In genomic region chr16:81923296-81923695, GRCh38 we compare ENCODE assay signal across 19 cellular contexts.
DNase-seq lines count a peak whose midpoint lies in the region; ATAC-seq and TF ChIP-seq lines count a peak whose summit lies in the region.
"Had no signal": no experiment of that assay in that cellular context is flagged by ENCODE, and none has a peak within 500 bp of the region (broad histone marks: within the 10 kb centered on the region; RNA-seq: fewer than 3 reads in every experiment).

No MANE protein-coding gene starts in this region.

- peak overlapping the region; percentile 19 for H3K23ac ChIP-seq in neuronal stem cell (ENCODE audit: low read depth, low read length, poor library complexity)

- no peak overlapping the region for H2BK12ac ChIP-seq in neuronal stem cell (ENCODE audit: low read length)

- no peak overlapping the region for H2BK15ac ChIP-seq in neuronal stem cell (ENCODE audit: low read length)

- H2AFZ ChIP-seq in neuronal stem cell (ENCODE audit: low read length): no peak overlapping the region
- H2AFZ ChIP-seq: GM23248 had no signal

- peak overlapping the region; percentile 50 for H3K14ac ChIP-seq in neuronal stem cell (ENCODE audit: low read length)

- no peaks in the 10 kb centered on the region for H3K36me3 Mint-ChIP-seq in activated naive CD8-positive, alpha-beta T cell treated with anti-CD3 and anti-CD28 coated beads, Interleukin-2, amount 50 U/mL, for 24 hours (ENCODE audit: low read depth)
- H3K36me3 Mint-ChIP-seq: CD4-positive, alpha-beta memory T cell had no signal

- no peak overlapping the region for H2BK5ac ChIP-seq in neuronal stem cell (ENCODE audit: low read length)

- no peak overlapping the region for H3K4me3 Mint-ChIP-seq in activated naive CD8-positive, alpha-beta T cell treated with anti-CD3 and anti-CD28 coated beads, Interleukin-2, amount 50 U/mL, for 24 hours
- H3K4me3 Mint-ChIP-seq: CD14-positive monocyte; CD4-positive, alpha-beta memory T cell had no signal

- peak; percentile 17 for DNase-seq in activated CD8-positive, alpha-beta memory T cell treated with anti-CD3 and anti-CD28 coated beads, Interleukin-2, amount 50 U/mL, for 48 hours
- no peak for DNase-seq in activated CD8-positive, alpha-beta memory T cell treated with anti-CD3 and anti-CD28 coated beads for 24 hours
- DNase-seq in RWPE2 (ENCODE audit: low spot score): peak; percentile 45
- no peak for DNase-seq in neuronal stem cell (ENCODE audit: low spot score)
- no peak for DNase-seq in activated naive CD8-positive, alpha-beta T cell treated with anti-CD3 and anti-CD28 coated beads, Interleukin-2, amount 50 U/mL, for 24 hours
- DNase-seq in epidermal melanocyte (ENCODE audit: insufficient read length, low spot score): no peak
- DNase-seq in GM10248 (ENCODE audit: extremely low spot score): no peak
- DNase-seq: AML-193; CD4-positive, alpha-beta memory T cell; DMS79 treated with DMSO at 0.1 percent for 48 hours; GF-D8; GM23248 had no signal

- H4K8ac ChIP-seq in neuronal stem cell (ENCODE audit: low read depth, low read length): no peak overlapping the region

- H3K18ac ChIP-seq in neuronal stem cell (ENCODE audit: low read length): no peak overlapping the region

- H2BK120ac ChIP-seq in neuronal stem cell (ENCODE audit: low read depth, low read length): no peak overlapping the region

- no peaks in the 10 kb centered on the region for H3K27me3 Mint-ChIP-seq in activated naive CD8-positive, alpha-beta T cell treated with anti-CD3 and anti-CD28 coated beads, Interleukin-2, amount 50 U/mL, for 24 hours
- H3K27me3 Mint-ChIP-seq: CD4-positive, alpha-beta memory T cell had no signal

- POLR2A ChIA-PET in GM10248 (lab: Yijun Ruan, JAX): no interaction called here

- no peak overlapping the region for H2AK5ac ChIP-seq in neuronal stem cell (ENCODE audit: low read depth, low read length)

- H3K79me1 ChIP-seq in neuronal stem cell (ENCODE audit: low read depth, low read length): no peaks in the 10 kb centered on the region

- H3K9ac ChIP-seq in neuronal stem cell (ENCODE audit: low read depth, low read length, poor library complexity): no peak overlapping the region
- H3K9ac ChIP-seq: BLaER1, GM23248 had no signal

- H3K4ac ChIP-seq in neuronal stem cell (ENCODE audit: low read length): no peak overlapping the region

- no peak overlapping the region for H3K27ac Mint-ChIP-seq in activated naive CD8-positive, alpha-beta T cell treated with anti-CD3 and anti-CD28 coated beads, Interleukin-2, amount 50 U/mL, for 24 hours
- H3K27ac Mint-ChIP-seq: CD4-positive, alpha-beta memory T cell had no signal

- H3K27me3 ChIP-seq in RWPE2 (ENCODE audit: insufficient read depth, poor library complexity, severe bottlenecking) (no peaks in the 10 kb centered on the region), neuronal stem cell (ENCODE audit: control insufficient read depth in 3 of 3, insufficient read depth in 3 of 3, low read depth in 1 of 3, low read length in 3 of 3) (no peaks in the 10 kb centered on the region)
- H3K27me3 ChIP-seq: BLaER1 had no signal

- H3K4me2 ChIP-seq in neuronal stem cell (ENCODE audit: insufficient read depth, low read length, poor library complexity, severe bottlenecking): no peak overlapping the region
- H3K4me2 ChIP-seq: A549, BLaER1 had no signal

- WGBS in neuronal stem cell (ENCODE audit: extremely low coverage in 2 of 2, insufficient read length in 2 of 2, insufficient replicate concordance in 1 of 2), 2 donors: no CpG with 5 or more reads among the region's 9 CpGs

- H3K27ac ChIP-seq in RWPE2 (ENCODE audit: poor library complexity, severe bottlenecking) (no peak overlapping the region), neuronal stem cell (replicated peaks; ENCODE audit: low read length) (no peak overlapping the region)
- H3K27ac ChIP-seq: 22Rv1, A549, BLaER1, GM23248, HL-60 had no signal

- no peak overlapping the region for H4K91ac ChIP-seq in neuronal stem cell (ENCODE audit: low read depth, low read length, poor library complexity)

- TF ChIP-seq CTCF in RWPE2 (IDR thresholded peaks at IDR 0.05; ENCODE audit: poor library complexity, severe bottlenecking): no peak
- no peak for TF ChIP-seq CTCF in GM10248 (IDR thresholded peaks at IDR 0.05; ENCODE audit: control extremely low read depth, extremely low read depth, low read depth, missing control alignments)

- H3K4me3 ChIP-seq in RWPE2 (ENCODE audit: severe bottlenecking) (no peak overlapping the region), neuronal stem cell (ENCODE audit: low read length in 2 of 2) (no peak overlapping the region)
- H3K4me3 ChIP-seq: A549, BLaER1, GM12878, GM23248, HAP-1 had no signal

- no peaks in the 10 kb centered on the region for H3K9me3 Mint-ChIP-seq in activated naive CD8-positive, alpha-beta T cell treated with anti-CD3 and anti-CD28 coated beads, Interleukin-2, amount 50 U/mL, for 24 hours

- H3K9me3 ChIP-seq in RWPE2 (ENCODE audit: severe bottlenecking): no peaks in the 10 kb centered on the region
- H3K9me3 ChIP-seq in neuronal stem cell (replicated peaks in 1 of 2; ENCODE audit: control insufficient read depth in 2 of 2, insufficient read depth in 1 of 2, low read depth in 1 of 2, low read length in 2 of 2): no peaks in the 10 kb centered on the region
- H3K9me3 ChIP-seq: A549, BLaER1, HAP-1 had no signal

- ATAC-seq in RWPE2 (ENCODE audit: low read depth): no peak
- ATAC-seq in activated naive CD8-positive, alpha-beta T cell treated with anti-CD3 and anti-CD28 coated beads, Interleukin-2, amount 50 U/mL, for 24 hours: no peak
- ATAC-seq: A549, GM12878 had no signal

- H3K4me1 ChIP-seq in RWPE2 (ENCODE audit: insufficient read depth, poor library complexity, severe bottlenecking) (no peaks in the 10 kb centered on the region), neuronal stem cell (ENCODE audit: control insufficient read depth in 2 of 2, insufficient read depth in 1 of 2, low read depth in 1 of 2, low read length in 2 of 2) (no peaks in the 10 kb centered on the region)
- H3K4me1 ChIP-seq: A549, BLaER1, HAP-1 had no signal

- CTCF ChIA-PET in GM10248 (lab: Yijun Ruan, JAX): interaction anchor here (2.2 kb wide), 1 partner anchor 10 kb away, joined by 8 read pairs; no protein-coding TSS in a partner anchor

- H3K36me3 ChIP-seq in RWPE2 (ENCODE audit: low read depth) (no peaks in the 10 kb centered on the region), neuronal stem cell (replicated peaks in 1 of 2; ENCODE audit: control insufficient read depth in 2 of 2, insufficient read depth in 2 of 2, low read length in 2 of 2) (no peaks in the 10 kb centered on the region)
- H3K36me3 ChIP-seq: HAP-1 had no signal

- no peaks in the 10 kb centered on the region for H3K4me1 Mint-ChIP-seq in activated naive CD8-positive, alpha-beta T cell treated with anti-CD3 and anti-CD28 coated beads, Interleukin-2, amount 50 U/mL, for 24 hours
- H3K4me1 Mint-ChIP-seq: CD14-positive monocyte had no signal

Comparison
In these comparisons a context has a peak if more than half of its experiments do, and no peak if none do; other contexts are left out.
1. DNase-seq: peak in activated CD8-positive, alpha-beta memory T cell treated with anti-CD3 and anti-CD28 coated beads, Interleukin-2, amount 50 U/mL, for 48 hours (single experiment) and RWPE2 (single experiment); none in activated CD8-positive, alpha-beta memory T cell treated with anti-CD3 and anti-CD28 coated beads for 24 hours (single experiment), neuronal stem cell (single experiment), activated naive CD8-positive, alpha-beta T cell treated with anti-CD3 and anti-CD28 coated beads, Interleukin-2, amount 50 U/mL, for 24 hours (single experiment), epidermal melanocyte (single experiment) and GM10248 (single experiment).